In the genomic region with DNA sequence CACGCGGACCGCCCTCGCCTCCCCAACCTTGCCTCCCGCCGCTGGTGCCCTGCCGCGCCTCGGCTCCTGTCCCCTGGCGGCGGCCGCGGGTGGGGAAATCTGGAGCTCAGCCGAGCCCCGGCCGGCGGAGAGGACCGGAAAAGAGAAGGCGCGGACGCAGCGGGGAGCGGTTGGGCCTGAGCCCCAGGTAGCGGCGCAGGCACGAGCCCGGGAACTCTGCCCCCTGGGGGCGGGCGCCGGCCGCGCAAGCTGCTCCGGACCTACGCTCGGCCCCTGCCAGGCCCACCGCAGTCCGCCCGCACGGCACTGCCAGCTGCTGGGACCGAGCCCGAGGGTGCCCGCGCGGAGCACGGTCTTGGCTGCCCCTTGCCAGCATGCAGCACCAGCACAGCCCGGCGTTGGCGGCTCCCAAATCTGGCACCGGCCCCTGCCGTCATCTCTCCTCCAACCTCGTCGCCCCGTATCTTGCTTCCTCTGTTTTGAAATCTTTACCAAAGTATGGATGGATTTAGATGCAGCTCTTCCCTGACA, we compare ENCODE assay signal across 8 cellular contexts. TPM values are rescaled to one million over a fixed set of nuclear protein-coding genes. Genes with fewer than 3 reads are reported as not detected.
A peak's percentile ranks its signal among the peaks of the same experiment; 100 is the strongest.
DNase-seq lines count a peak whose midpoint lies in the region; TF ChIP-seq lines count a peak whose summit lies in the region.

A gene with protein sequence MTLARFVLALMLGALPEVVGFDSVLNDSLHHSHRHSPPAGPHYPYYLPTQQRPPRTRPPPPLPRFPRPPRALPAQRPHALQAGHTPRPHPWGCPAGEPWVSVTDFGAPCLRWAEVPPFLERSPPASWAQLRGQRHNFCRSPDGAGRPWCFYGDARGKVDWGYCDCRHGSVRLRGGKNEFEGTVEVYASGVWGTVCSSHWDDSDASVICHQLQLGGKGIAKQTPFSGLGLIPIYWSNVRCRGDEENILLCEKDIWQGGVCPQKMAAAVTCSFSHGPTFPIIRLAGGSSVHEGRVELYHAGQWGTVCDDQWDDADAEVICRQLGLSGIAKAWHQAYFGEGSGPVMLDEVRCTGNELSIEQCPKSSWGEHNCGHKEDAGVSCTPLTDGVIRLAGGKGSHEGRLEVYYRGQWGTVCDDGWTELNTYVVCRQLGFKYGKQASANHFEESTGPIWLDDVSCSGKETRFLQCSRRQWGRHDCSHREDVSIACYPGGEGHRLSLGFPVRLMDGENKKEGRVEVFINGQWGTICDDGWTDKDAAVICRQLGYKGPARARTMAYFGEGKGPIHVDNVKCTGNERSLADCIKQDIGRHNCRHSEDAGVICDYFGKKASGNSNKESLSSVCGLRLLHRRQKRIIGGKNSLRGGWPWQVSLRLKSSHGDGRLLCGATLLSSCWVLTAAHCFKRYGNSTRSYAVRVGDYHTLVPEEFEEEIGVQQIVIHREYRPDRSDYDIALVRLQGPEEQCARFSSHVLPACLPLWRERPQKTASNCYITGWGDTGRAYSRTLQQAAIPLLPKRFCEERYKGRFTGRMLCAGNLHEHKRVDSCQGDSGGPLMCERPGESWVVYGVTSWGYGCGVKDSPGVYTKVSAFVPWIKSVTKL (minus strand): TSS at position 161 of the 531 bp plus-strand sequence. CDS start 283 bp downstream, outside the sequence.

- no peaks in the 10 kb centered on the region for H3K36me3 ChIP-seq in skeletal muscle tissue (ENCODE audit: control insufficient read depth in 3 of 3, insufficient read depth in 3 of 3, low read length in 3 of 3)

- DNase-seq in GM12864 (ENCODE audit: low read depth) (no peak), GOT3 (lab: John Stamatoyannopoulos, UW) (peak; percentile 11), KG1 (lab: John Stamatoyannopoulos, UW) (peak; percentile 7), T-helper 1 cell (peak; percentile 10 to 64 (median 34)), astrocyte of the hippocampus (ENCODE audit: low read depth, low spot score) (peak; percentile 82), putamen (ENCODE audit: low spot score) (no peak)

- no peak within 1 kb of the TSS for H3K27ac ChIP-seq in skeletal muscle tissue (ENCODE audit: low read depth, low read length)

- H3K4me3 ChIP-seq in GM12864 (ENCODE audit: low read depth, low read length) (peak within 1 kb of the TSS; percentile 47), iPS-11a (ENCODE audit: low read depth, low read length) (peak within 1 kb of the TSS; percentile 51), skeletal muscle tissue (ENCODE audit: low read length in 3 of 3) (peak within 1 kb of the TSS; percentile 46 to 54 (median 53))

- H3K9me3 ChIP-seq in skeletal muscle tissue (ENCODE audit: control insufficient read depth in 3 of 3, low read length in 3 of 3), result no peaks in the 10 kb centered on the region

- peak; percentile 77 for TF ChIP-seq CTCF in GM12864 (IDR thresholded peaks at IDR 0.05; ENCODE audit: low read depth, low read length, missing control alignments)

- peaks cover 0 to 9% (median 5%) of the 10 kb centered on the region in 3 donors for H3K4me1 ChIP-seq in skeletal muscle tissue (ENCODE audit: control insufficient read depth in 3 of 3, insufficient read depth in 3 of 3, low read length in 3 of 3)

- H3K9ac ChIP-seq in skeletal muscle tissue (ENCODE audit: low read depth in 1 of 3, low read length in 3 of 3), result peak within 1 kb of the TSS in 1 of 3 donors; percentile 52

- H3K27me3 ChIP-seq in skeletal muscle tissue (ENCODE audit: control insufficient read depth in 3 of 3, insufficient read depth in 3 of 3, low read length in 3 of 3), result peaks cover 29 to 49% (median 37%) of the 10 kb centered on the region in 3 donors

RNA-seq across cellular contexts. Expression of the gene that starts here (rescaled TPM):
- total RNA-seq in skeletal muscle tissue, result 10.4 TPM

Comparison
In these comparisons a context has a peak if more than half of its experiments do, and no peak if none do; other contexts are left out.
1. DNase-seq: peak in GOT3 (single experiment), KG1 (single experiment), T-helper 1 cell (5 of 5) and astrocyte of the hippocampus (single experiment); none in GM12864 (single experiment) and putamen (single experiment).
2. Peak in every context shown above with its lines, with median percentiles within 50 percentile points of each other: H3K4me3 ChIP-seq.